Comparison of ENCODE assay signal across 8 cellular contexts in the genomic region with DNA sequence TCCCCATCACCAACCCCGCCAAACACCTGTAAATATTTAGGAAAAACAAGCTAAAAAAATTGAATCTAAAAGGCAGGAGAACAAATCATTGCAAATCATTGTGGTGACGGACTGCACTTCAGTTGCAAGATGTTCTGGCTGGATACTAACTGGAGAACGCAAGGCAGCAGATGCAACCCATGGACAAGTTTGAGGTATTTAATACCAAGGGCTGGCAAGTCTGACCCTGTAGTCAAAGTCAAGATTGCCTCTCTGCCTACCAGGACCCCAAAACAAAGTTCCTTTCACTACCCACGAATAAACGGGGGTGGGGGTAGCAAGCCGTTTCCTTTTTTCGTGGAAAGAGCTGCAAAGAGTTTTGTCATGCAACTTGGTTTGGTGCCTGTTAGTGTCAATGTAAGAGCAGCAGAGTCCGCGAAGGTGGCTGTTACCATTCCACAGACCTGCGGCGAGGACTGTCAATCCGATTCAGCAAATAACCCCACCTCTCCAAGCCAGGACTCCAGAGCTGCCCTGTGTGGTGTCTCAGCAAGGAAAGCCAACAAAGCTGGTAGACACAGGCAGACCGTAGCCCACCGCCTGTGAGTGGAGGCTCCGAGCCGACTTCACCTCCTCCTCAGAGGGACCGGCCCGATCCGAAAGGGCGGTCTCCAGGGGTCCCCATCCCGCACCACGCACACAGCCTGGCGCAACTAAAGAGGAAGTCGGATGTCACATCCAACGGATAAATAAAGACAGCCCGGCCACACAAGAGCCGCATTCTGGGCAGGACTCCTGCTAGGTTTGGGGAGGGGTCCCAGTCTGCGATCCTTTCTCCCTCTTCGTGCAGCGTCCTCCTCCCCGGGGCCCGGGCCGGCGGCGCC. TPM values are rescaled to one million over a fixed set of nuclear protein-coding genes. Genes with fewer than 3 reads are reported as not detected.
A peak's percentile ranks its signal among the peaks of the same experiment; 100 is the strongest.
DNase-seq lines count a peak whose midpoint lies in the region; ATAC-seq and TF ChIP-seq lines count a peak whose summit lies in the region.

No MANE protein-coding gene starts in this region.

- H3K27ac Mint-ChIP-seq in activated naive CD4-positive, alpha-beta T cell treated with anti-CD3 and anti-CD28 coated beads, Interleukin-2, amount 10 ng/mL, durations not matched to agents 7 days and 5 days, result peak overlapping the region; percentile 93

- CTCF ChIA-PET in AG04450 (lab: Charles Lee), result interaction anchor here (0.6 to 3.6 kb wide), 6 partner anchors 18 to 334 kb away, joined by 3 to 25 read pairs (median 4); no protein-coding TSS in a partner anchor
- CTCF ChIA-PET in activated naive CD4-positive, alpha-beta T cell treated with anti-CD3 and anti-CD28 coated beads, Interleukin-2, amount 10 ng/mL, durations not matched to agents 7 days and 5 days (lab: Charles Lee), result interaction anchor here (1.0 to 6.2 kb wide), 18 partner anchors 14 to 350 kb away, joined by 3 to 54 read pairs (median 6); no protein-coding TSS in a partner anchor

- H3K4me1 Mint-ChIP-seq in activated naive CD4-positive, alpha-beta T cell treated with anti-CD3 and anti-CD28 coated beads, Interleukin-2, amount 10 ng/mL, durations not matched to agents 7 days and 5 days, result peaks cover 60% of the 10 kb centered on the region

- H3K36me3 Mint-ChIP-seq in activated naive CD4-positive, alpha-beta T cell treated with anti-CD3 and anti-CD28 coated beads, Interleukin-2, amount 10 ng/mL, durations not matched to agents 7 days and 5 days, result peaks cover 30% of the 10 kb centered on the region

- H3K9me3 ChIP-seq in AG04450 (ENCODE audit: control insufficient read depth, insufficient read depth, low read length) (no peaks in the 10 kb centered on the region), cardiac muscle cell (ENCODE audit: low read depth) (no peaks in the 10 kb centered on the region), parathyroid adenoma (ENCODE audit: control insufficient read depth, low read length) (no peaks in the 10 kb centered on the region)

- no peaks in the 10 kb centered on the region for H3K9me3 Mint-ChIP-seq in activated naive CD4-positive, alpha-beta T cell treated with anti-CD3 and anti-CD28 coated beads, Interleukin-2, amount 10 ng/mL, durations not matched to agents 7 days and 5 days

- H2AFZ ChIP-seq in parathyroid adenoma, result peak overlapping the region; percentile 89

- no peaks in the 10 kb centered on the region for H3K27me3 ChIP-seq in AG04450 (ENCODE audit: control insufficient read depth, insufficient read depth, low read length)
- peaks cover 5% of the 10 kb centered on the region for H3K27me3 ChIP-seq in cardiac muscle cell
- H3K27me3 ChIP-seq in parathyroid adenoma (ENCODE audit: control insufficient read depth, insufficient read depth, low read length), result no peaks in the 10 kb centered on the region

- H3K27ac ChIP-seq in AG04450 (ENCODE audit: low read depth, low read length), result no peak overlapping the region
- H3K27ac ChIP-seq in cardiac muscle cell, result no peak overlapping the region
- H3K27ac ChIP-seq in parathyroid adenoma, result peak overlapping the region; percentile 37

- DNase-seq in AG04450 (ENCODE audit: low read depth, low spot score) (no peak), NCI-H69 (lab: John Stamatoyannopoulos, UW) (peak; percentile 35), cardiac muscle cell (ENCODE audit: low read depth in 1 of 2, low spot score in 1 of 2) (peak in 1 of 2 donors; percentile 46), T1000 (lab: John Stamatoyannopoulos, UW) (no peak)
- DNase-seq in activated naive CD4-positive, alpha-beta T cell treated with anti-CD3 and anti-CD28 coated beads, Interleukin-2, amount 10 ng/mL, durations not matched to agents 7 days and 5 days, result peak; percentile 69

- POLR2A ChIA-PET in AG04450 (lab: Yijun Ruan, JAX), result interaction anchor here (0.6 kb wide), 1 partner anchor 9 kb away, joined by 7 read pairs; no protein-coding TSS in a partner anchor

- H3K27me3 Mint-ChIP-seq in activated naive CD4-positive, alpha-beta T cell treated with anti-CD3 and anti-CD28 coated beads, Interleukin-2, amount 10 ng/mL, durations not matched to agents 7 days and 5 days, result no peaks in the 10 kb centered on the region

- H3K79me2 ChIP-seq in parathyroid adenoma, result no peaks in the 10 kb centered on the region

- H3K4me3 Mint-ChIP-seq in activated naive CD4-positive, alpha-beta T cell treated with anti-CD3 and anti-CD28 coated beads, Interleukin-2, amount 10 ng/mL, durations not matched to agents 7 days and 5 days, result peak overlapping the region; percentile 95

- H3K9ac ChIP-seq in parathyroid adenoma, result peak overlapping the region; percentile 34

- H3K4me3 ChIP-seq in AG04450 (ENCODE audit: low read depth, low read length) (peak overlapping the region; percentile 75), cardiac muscle cell (peak overlapping the region; percentile 74), parathyroid adenoma (ENCODE audit: low read depth, low read length) (peak overlapping the region; percentile 58)

- ATAC-seq in GM19324 (IDR thresholded peaks at IDR 0.05; ENCODE audit: low FRiP score, unreplicated experiment) (peak; percentile 1), HG02852 (IDR thresholded peaks at IDR 0.05; ENCODE audit: unreplicated experiment) (no peak)

- no peaks in the 10 kb centered on the region for H3K4me1 ChIP-seq in cardiac muscle cell (ENCODE audit: low read depth)
- H3K4me1 ChIP-seq in parathyroid adenoma, result peaks cover 8% of the 10 kb centered on the region

- H3K36me3 ChIP-seq in cardiac muscle cell (no peaks in the 10 kb centered on the region), parathyroid adenoma (ENCODE audit: control insufficient read depth, insufficient read depth, low read length) (no peaks in the 10 kb centered on the region)

- no peak for TF ChIP-seq CTCF in AG04450 (IDR thresholded peaks at IDR 0.05; ENCODE audit: low read depth, low read length)
- no peak for TF ChIP-seq CTCF in cardiac muscle cell (IDR thresholded peaks at IDR 0.05; ENCODE audit: low read depth, low read length)
- TF ChIP-seq CTCF in parathyroid adenoma (IDR thresholded peaks at IDR 0.05), result no peak

- H3K4me2 ChIP-seq in parathyroid adenoma (ENCODE audit: low read length), result peak overlapping the region; percentile 74

RNA-seq across cellular contexts. Expression of a gene that starts 1.0 kb away (rescaled TPM):
- polyA plus RNA-seq in AG04450 (2011; rRNA removed) (12.1 and 14.7 TPM in 2 replicates), cardiac muscle cell (3.5 and 5.0 TPM in 2 replicates)
- polyA minus RNA-seq in AG04450 (2011; rRNA and poly(A)+ RNA removed), result 29.1 and 30.7 TPM in 2 replicates
- 3.5 and 4.0 TPM in 2 replicates for total RNA-seq in cardiac muscle cell

Comparison
In these comparisons a context has a peak if more than half of its experiments do, and no peak if none do; other contexts are left out.
1. DNase-seq: peak in NCI-H69 (single experiment) and activated naive CD4-positive, alpha-beta T cell treated with anti-CD3 and anti-CD28 coated beads, Interleukin-2, amount 10 ng/mL, durations not matched to agents 7 days and 5 days (single experiment); none in AG04450 (single experiment) and T1000 (single experiment).
2. Peak in every context shown above with its lines, with median percentiles within 50 percentile points of each other: H3K4me3 ChIP-seq.